ENCODE assay signal across 37 cellular contexts in the genomic region with DNA sequence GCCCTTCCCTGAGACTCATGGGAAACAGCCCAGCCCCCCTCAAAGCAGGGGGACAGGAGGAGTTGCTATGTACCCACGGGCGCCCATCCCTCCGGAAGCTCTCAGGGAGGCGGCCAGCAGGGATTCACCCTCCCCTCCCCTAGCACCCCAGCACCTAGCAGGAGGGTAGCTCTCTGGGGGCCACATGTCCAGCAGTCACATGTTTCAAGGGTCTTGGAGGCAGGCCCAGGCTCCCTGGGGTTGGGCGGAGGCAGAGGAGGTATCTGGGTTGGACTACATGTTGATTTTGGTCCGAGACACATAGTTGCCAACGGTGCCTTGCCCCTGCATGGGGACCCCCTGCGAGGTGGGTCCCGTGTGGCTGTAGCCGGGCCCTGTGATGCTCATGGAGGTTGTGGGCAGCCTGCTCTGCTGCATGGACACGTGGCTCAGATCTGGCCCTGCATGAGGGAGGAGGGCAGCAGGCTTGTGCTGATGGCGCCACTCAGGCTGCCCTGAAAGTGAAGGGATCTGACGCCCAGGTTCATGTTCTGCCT. TPM values are rescaled to one million over a fixed set of nuclear protein-coding genes. Genes with fewer than 3 reads are reported as not detected.
DNase-seq lines count a peak whose midpoint lies in the region; ATAC-seq, FAIRE-seq and TF ChIP-seq lines count a peak whose summit lies in the region.
"Had no signal": no experiment of that assay in that cellular context is flagged by ENCODE, and none has a peak within 500 bp of the region (broad histone marks: within the 10 kb centered on the region; RNA-seq: fewer than 3 reads in every experiment).

No MANE protein-coding gene starts in this region.

- H2BK120ac ChIP-seq in H1 (replicated peaks; ENCODE audit: low read depth, low read length) = no peak overlapping the region
- no peak overlapping the region for H2BK120ac ChIP-seq in neuronal stem cell (ENCODE audit: low read depth, low read length)

- H4K91ac ChIP-seq in H1 (replicated peaks; ENCODE audit: insufficient read length, low read length) (no peak overlapping the region), neuronal stem cell (ENCODE audit: low read depth, low read length, poor library complexity) (no peak overlapping the region)

- no peak overlapping the region for H2BK15ac ChIP-seq in H1 (ENCODE audit: low read length)
- no peak overlapping the region for H2BK15ac ChIP-seq in neuronal stem cell (ENCODE audit: low read length)

- BruUV-seq in HepG2 (replicated peaks; lab: Mats Ljungman, UMichigan) = no TSS peak
- no TSS peak for BruUV-seq in PC-3 (replicated peaks; lab: Mats Ljungman, UMichigan)

- FAIRE-seq in H1 (lab: Jason Lieb, UNC) (no peak), HepG2 (lab: Jason Lieb, UNC) (no peak)
- FAIRE-seq: A204.1, A549, D721Med had no signal

- TF ChIP-seq RAD21 in H1 (IDR thresholded peaks at IDR 0.05 in 1 of 2, conservative IDR thresholded peaks at IDR 0.05 in 1 of 2; ENCODE audit: low read depth in 2 of 2, low read length in 2 of 2) = no peak
- TF ChIP-seq RAD21 in HepG2 (CRISPR knock-in tag; IDR thresholded peaks at IDR 0.05) = no peak

- H3F3A ChIP-seq in PC-3 (ENCODE audit: low read length, unreplicated experiment) = no peaks in the 10 kb centered on the region

- peak overlapping the region; percentile 35; the same call in 1 of the 2 replicates for H4K8ac ChIP-seq in H1 (ENCODE audit: extremely low read depth, insufficient read depth, low read length)
- H4K8ac ChIP-seq in neuronal stem cell (ENCODE audit: low read depth, low read length) = no peak overlapping the region

- H3K9me3 Mint-ChIP-seq in activated CD4-positive, alpha-beta T cell treated with anti-CD3 and anti-CD28 coated beads, Interleukin-2, amount 10 ng/mL, durations not matched to agents 24 days and 14 days = no peaks in the 10 kb centered on the region
- H3K9me3 Mint-ChIP-seq: CD14-positive monocyte; CD4-positive, alpha-beta memory T cell; CD4-positive, alpha-beta T cell; CD8-positive, alpha-beta memory T cell; CD8-positive, alpha-beta T cell had no signal

- H2BK12ac ChIP-seq in H1 (ENCODE audit: low read depth, low read length) = no peak overlapping the region
- no peak overlapping the region for H2BK12ac ChIP-seq in neuronal stem cell (ENCODE audit: low read length)

- no peak overlapping the region for H2AK5ac ChIP-seq in H1 (ENCODE audit: low read depth, low read length)
- H2AK5ac ChIP-seq in neuronal stem cell (ENCODE audit: low read depth, low read length) = peak overlapping the region; percentile 37

- TF ChIP-seq CTCF in H1 (IDR thresholded peaks at IDR 0.05; ENCODE audit: control extremely low read depth in 1 of 3, insufficient read depth in 1 of 3, low read depth in 1 of 3, low read length in 3 of 3) (no peak), HepG2 (CRISPR knock-in tag; IDR thresholded peaks at IDR 0.05) (no peak), PC-3 (conservative IDR thresholded peaks at IDR 0.05; ENCODE audit: low read depth, low read length) (no peak)

- H2BK5ac ChIP-seq in H1 (ENCODE audit: low read depth, low read length) (no peak overlapping the region), neuronal stem cell (ENCODE audit: low read length) (no peak overlapping the region)

- H3K36me3 ChIP-seq in H1 (ENCODE audit: control insufficient read depth in 2 of 4, insufficient read depth in 4 of 4, low read length in 3 of 4) = no peaks in the 10 kb centered on the region
- H3K36me3 ChIP-seq in HepG2 (replicated peaks in 1 of 2; ENCODE audit: control insufficient read depth in 1 of 2, insufficient read depth in 2 of 2, low read length in 2 of 2) = no peaks in the 10 kb centered on the region
- H3K36me3 ChIP-seq in neuronal stem cell (replicated peaks in 1 of 2; ENCODE audit: control insufficient read depth in 2 of 2, insufficient read depth in 2 of 2, low read length in 2 of 2) = no peaks in the 10 kb centered on the region
- H3K36me3 ChIP-seq in PC-3 (ENCODE audit: low read depth, low read length) = no peaks in the 10 kb centered on the region
- H3K36me3 ChIP-seq: BE2C; BLaER1; BLaER1 treated with 17β-estradiol and CSF1 and Interleukin-3, amounts not matched to agents 10 nM and 100 nM had no signal

- no peaks in the 10 kb centered on the region for H3K23me2 ChIP-seq in H1 (ENCODE audit: low read depth, low read length)

- H3K9me2 ChIP-seq in PC-3 (replicated peaks; ENCODE audit: low read length) = no peaks in the 10 kb centered on the region

- CTCF ChIA-PET in H1 (lab: Charles Lee; ENCODE audit: partially characterized antibody) (no interaction called here), HepG2 (lab: Yijun Ruan, JAX; ENCODE audit: low intra/inter-chr PET ratio, low total read pairs) (no interaction called here), PC-3 (lab: Charles Lee) (no interaction called here)

- peak; percentile 52 for DNase-seq in activated CD4-positive, alpha-beta T cell treated with anti-CD3 and anti-CD28 coated beads, Interleukin-2, amount 10 ng/mL, durations not matched to agents 24 days and 14 days
- no peak for DNase-seq in activated CD4-positive, alpha-beta T cell treated with anti-CD3 and anti-CD28 coated beads for 1 hour
- DNase-seq in H1 (ENCODE audit: low read depth in 1 of 2, low spot score in 2 of 2) = no peak
- no peak for DNase-seq in HepG2 (ENCODE audit: low spot score)
- DNase-seq in neuronal stem cell (ENCODE audit: low spot score) = no peak
- DNase-seq in stimulated activated CD4-positive, alpha-beta T cell treated with anti-CD3 and anti-CD28 coated beads, Interleukin-4, amount 100 ng/mL, for 1 hour = no peak
- no peak for DNase-seq in PC-3
- no peak for DNase-seq in NCI-H446 (lab: John Stamatoyannopoulos, UW)
- DNase-seq: 8988T; ACHN; AML-193; BE2C; C1 segment of cervical spinal cord; Caco-2; Calu3; CD4-positive, alpha-beta memory T cell; CD4-positive, alpha-beta T cell; CD4-positive, CD25-positive, alpha-beta regulatory T cell; CD8-positive, alpha-beta memory T cell; CD8-positive, alpha-beta T cell; COR-L47; DMS 273 treated with DMSO at 0.1 percent for 48 hours; DMS153; DMS53; DMS79; DMS79 treated with DMSO at 0.1 percent for 48 hours; DND-41; EL had no signal

- H3K23ac ChIP-seq in H1 (ENCODE audit: insufficient read length) = no peak overlapping the region
- H3K23ac ChIP-seq in neuronal stem cell (ENCODE audit: low read depth, low read length, poor library complexity) = peak overlapping the region; percentile 6

- H3K56ac ChIP-seq in H1 (replicated peaks; ENCODE audit: insufficient read length, low read depth, low read length) = no peak overlapping the region

- H3K4me3 ChIP-seq in H1 (ENCODE audit: extremely low read depth in 1 of 4, insufficient read depth in 2 of 4, low read depth in 3 of 4, low read length in 4 of 4) (no peak overlapping the region), HepG2 (replicated peaks in 1 of 3; ENCODE audit: insufficient read depth in 1 of 3, low read depth in 2 of 3, low read length in 3 of 3) (no peak overlapping the region), neuronal stem cell (ENCODE audit: low read length in 2 of 2) (no peak overlapping the region), PC-3 (ENCODE audit: low read length) (no peak overlapping the region)
- H3K4me3 ChIP-seq: A549; BLaER1; BLaER1 treated with 17β-estradiol and CSF1 and Interleukin-3, amounts not matched to agents 10 nM and 100 nM had no signal

- no peak overlapping the region for H2BK20ac ChIP-seq in H1 (ENCODE audit: low read length)

- H3K27me3 ChIP-seq in H1 (replicated peaks in 1 of 4; ENCODE audit: control insufficient read depth in 3 of 4, extremely low read depth in 1 of 4, insufficient read depth in 3 of 4, low read length in 3 of 4) (no peaks in the 10 kb centered on the region; a peak in 2 of 7 replicates), HepG2 (ENCODE audit: control insufficient read depth in 1 of 2, insufficient read depth in 2 of 2, low read length in 2 of 2) (peaks cover 0 to 6% of the 10 kb centered on the region in 2 experiments; a peak in 1 of 5 replicates), neuronal stem cell (ENCODE audit: control insufficient read depth in 3 of 3, insufficient read depth in 3 of 3, low read depth in 1 of 3, low read length in 3 of 3) (peaks cover 0 to 15% (median 0%) of the 10 kb centered on the region in 3 experiments), PC-3 (ENCODE audit: low read length) (no peaks in the 10 kb centered on the region)
- H3K27me3 ChIP-seq: BE2C; BLaER1; BLaER1 treated with 17β-estradiol and CSF1 and Interleukin-3, amounts not matched to agents 10 nM and 100 nM had no signal

- H3K79me2 ChIP-seq in H1 (ENCODE audit: control insufficient read depth in 1 of 2, insufficient read depth in 2 of 2, low read length in 2 of 2) (no peaks in the 10 kb centered on the region), HepG2 (ENCODE audit: insufficient read depth, low read length) (no peaks in the 10 kb centered on the region), PC-3 (ENCODE audit: low read length) (no peaks in the 10 kb centered on the region)

- H3K18ac ChIP-seq in H1 (ENCODE audit: extremely low read depth, low read length) (no peak overlapping the region), neuronal stem cell (ENCODE audit: low read length) (no peak overlapping the region)

- H3K27me3 Mint-ChIP-seq in activated CD4-positive, alpha-beta T cell treated with anti-CD3 and anti-CD28 coated beads, Interleukin-2, amount 10 ng/mL, durations not matched to agents 24 days and 14 days = peaks cover 2% of the 10 kb centered on the region
- H3K27me3 Mint-ChIP-seq: CD4-positive, alpha-beta T cell had no signal

- in situ Hi-C loops in HepG2 (cut with HindIII; ENCODE audit: extremely low pct_ligation_motif_present, low pct_unique_long_range_greater_than_20kb) = no loop called here

- H3K27ac Mint-ChIP-seq in activated CD4-positive, alpha-beta T cell treated with anti-CD3 and anti-CD28 coated beads, Interleukin-2, amount 10 ng/mL, durations not matched to agents 24 days and 14 days = no peak overlapping the region
- H3K27ac Mint-ChIP-seq: B cell; CD14-positive monocyte; CD4-positive, alpha-beta memory T cell; CD4-positive, alpha-beta T cell; CD4-positive, CD25-positive, alpha-beta regulatory T cell; CD8-positive, alpha-beta memory T cell; CD8-positive, alpha-beta T cell had no signal

- H3K79me1 ChIP-seq in H1 (ENCODE audit: low read depth, low read length) (no peaks in the 10 kb centered on the region), neuronal stem cell (ENCODE audit: low read depth, low read length) (no peaks in the 10 kb centered on the region)

- POLR2A ChIA-PET in H1 (lab: Charles Lee; ENCODE audit: partially characterized antibody) = no interaction called here
- POLR2A ChIA-PET in HepG2 (lab: Yijun Ruan, JAX) = no interaction called here
- POLR2A ChIA-PET in PC-3 (lab: Charles Lee; ENCODE audit: unreplicated experiment) = no interaction called here

- 84% methylated on average over 9 of the region's 13 CpGs; no CpG with 5 or more reads in 1 of the 2 experiments for WGBS in H1 (ENCODE audit: extremely low coverage in 1 of 2, insufficient coverage in 1 of 2, insufficient read length in 1 of 2, insufficient replicate concordance in 2 of 2, low coverage in 1 of 2, low lambda C conversion rate in 2 of 2, missing lambda C conversion rate in 1 of 2), 2 experiments
- WGBS in HepG2 (ENCODE audit: low lambda C conversion rate) = 17% methylated on average over 1 of the region's 13 CpGs
- WGBS in neuronal stem cell (ENCODE audit: extremely low coverage in 2 of 2, insufficient read length in 2 of 2, insufficient replicate concordance in 1 of 2), 2 donors = no CpG with 5 or more reads among the region's 13 CpGs

- ATAC-seq in HepG2 = peak; percentile 62
- no peak for ATAC-seq in PC-3
- ATAC-seq: A549; CD8-positive, alpha-beta T cell had no signal

- H3K4me1 Mint-ChIP-seq in activated CD4-positive, alpha-beta T cell treated with anti-CD3 and anti-CD28 coated beads, Interleukin-2, amount 10 ng/mL, durations not matched to agents 24 days and 14 days = no peaks in the 10 kb centered on the region
- H3K4me1 Mint-ChIP-seq: B cell; CD14-positive monocyte; CD4-positive, alpha-beta memory T cell; CD4-positive, CD25-positive, alpha-beta regulatory T cell; CD8-positive, alpha-beta memory T cell had no signal

- intact Hi-C loops in activated CD4-positive, alpha-beta T cell treated with anti-CD3 and anti-CD28 coated beads, Interleukin-2, amount 10 ng/mL, durations not matched to agents 24 days and 14 days (cut with micrococcal nuclease) = no loop called here
- intact Hi-C loops in HepG2 (cut with micrococcal nuclease; ENCODE audit: unreplicated experiment) (no loop called here), PC-3 (cut with micrococcal nuclease) (no loop called here)

- H3K14ac ChIP-seq in H1 (ENCODE audit: insufficient read length) (no peak overlapping the region), neuronal stem cell (ENCODE audit: low read length) (no peak overlapping the region)

- no peaks in the 10 kb centered on the region for H3K9me3 ChIP-seq in H1 (ENCODE audit: insufficient read depth in 2 of 2, low read depth in 1 of 2, low read length in 1 of 2)
- no peaks in the 10 kb centered on the region for H3K9me3 ChIP-seq in HepG2 (ENCODE audit: low read length)
- H3K9me3 ChIP-seq in neuronal stem cell (replicated peaks in 1 of 2; ENCODE audit: control insufficient read depth in 2 of 2, insufficient read depth in 1 of 2, low read depth in 1 of 2, low read length in 2 of 2) = no peaks in the 10 kb centered on the region
- no peaks in the 10 kb centered on the region for H3K9me3 ChIP-seq in PC-3 (ENCODE audit: low read length)
- H3K9me3 ChIP-seq: A549; BE2C; BLaER1; BLaER1 treated with 17β-estradiol and CSF1 and Interleukin-3, amounts not matched to agents 10 nM and 100 nM; Caco-2 had no signal

- H3K9ac ChIP-seq in H1 (replicated peaks in 1 of 4; ENCODE audit: extremely low read depth in 1 of 4, low read depth in 3 of 4, low read length in 3 of 4) = no peak overlapping the region
- H3K9ac ChIP-seq in HepG2 (ENCODE audit: insufficient read depth, low read depth, low read length) = no peak overlapping the region
- peak overlapping the region; percentile 45 for H3K9ac ChIP-seq in neuronal stem cell (ENCODE audit: low read depth, low read length, poor library complexity)
- H3K9ac ChIP-seq in PC-3 (ENCODE audit: low read length) = no peak overlapping the region
- H3K9ac ChIP-seq: BLaER1; BLaER1 treated with 17β-estradiol and CSF1 and Interleukin-3, amounts not matched to agents 10 nM and 100 nM had no signal

- H3K4ac ChIP-seq in H1 (replicated peaks; ENCODE audit: insufficient read length, low read depth, low read length) (no peak overlapping the region), neuronal stem cell (ENCODE audit: low read length) (no peak overlapping the region)

- H4K20me1 ChIP-seq in H1 (replicated peaks in 1 of 2; ENCODE audit: control insufficient read depth in 1 of 2, insufficient read depth in 2 of 2, low read length in 2 of 2) (no peaks in the 10 kb centered on the region), HepG2 (ENCODE audit: insufficient read depth, low read length) (no peaks in the 10 kb centered on the region), PC-3 (ENCODE audit: low read length) (no peaks in the 10 kb centered on the region)
- H4K20me1 ChIP-seq: BLaER1; BLaER1 treated with 17β-estradiol and CSF1 and Interleukin-3, amounts not matched to agents 10 nM and 100 nM had no signal

- H3K4me1 ChIP-seq in H1 (replicated peaks in 1 of 4; ENCODE audit: control insufficient read depth in 3 of 4, insufficient read depth in 4 of 4, low read length in 3 of 4) (no peaks in the 10 kb centered on the region), HepG2 (ENCODE audit: insufficient read depth, low read length) (no peaks in the 10 kb centered on the region), neuronal stem cell (ENCODE audit: control insufficient read depth in 2 of 2, insufficient read depth in 1 of 2, low read depth in 1 of 2, low read length in 2 of 2) (no peaks in the 10 kb centered on the region), PC-3 (ENCODE audit: insufficient read depth, low read length) (no peaks in the 10 kb centered on the region)
- H3K4me1 ChIP-seq: A549; BLaER1; BLaER1 treated with 17β-estradiol and CSF1 and Interleukin-3, amounts not matched to agents 10 nM and 100 nM; Caco-2 had no signal

- H3K4me3 Mint-ChIP-seq in activated CD4-positive, alpha-beta T cell treated with anti-CD3 and anti-CD28 coated beads, Interleukin-2, amount 10 ng/mL, durations not matched to agents 24 days and 14 days = no peak overlapping the region
- H3K4me3 Mint-ChIP-seq: B cell; CD14-positive monocyte; CD4-positive, alpha-beta memory T cell; CD4-positive, alpha-beta T cell; CD8-positive, alpha-beta memory T cell; CD8-positive, alpha-beta T cell had no signal

- no peaks in the 10 kb centered on the region for H3K36me3 Mint-ChIP-seq in activated CD4-positive, alpha-beta T cell treated with anti-CD3 and anti-CD28 coated beads, Interleukin-2, amount 10 ng/mL, durations not matched to agents 24 days and 14 days (ENCODE audit: low read depth)
- H3K36me3 Mint-ChIP-seq: CD14-positive monocyte; CD4-positive, alpha-beta memory T cell; CD4-positive, CD25-positive, alpha-beta regulatory T cell; CD8-positive, alpha-beta T cell had no signal

- H2AFZ ChIP-seq in H1 (ENCODE audit: low read length) (no peak overlapping the region), HepG2 (ENCODE audit: low read length) (no peak overlapping the region), neuronal stem cell (ENCODE audit: low read length) (no peak overlapping the region), PC-3 (ENCODE audit: low read length) (no peak overlapping the region)

- TF ChIP-seq POLR2A in H1 (IDR thresholded peaks at IDR 0.05; ENCODE audit: control extremely low read depth in 1 of 2, low read depth in 2 of 2, low read length in 2 of 2) (no peak), HepG2 (IDR thresholded peaks at IDR 0.05; ENCODE audit: insufficient read depth in 1 of 2, low read depth in 2 of 2, low read length in 2 of 2) (no peak)

- no peak overlapping the region for H3K27ac ChIP-seq in H1 (ENCODE audit: low read depth, low read length)
- no peak overlapping the region for H3K27ac ChIP-seq in HepG2 (ENCODE audit: extremely low read length, insufficient read depth, low read length)
- H3K27ac ChIP-seq in neuronal stem cell (replicated peaks; ENCODE audit: low read length) = no peak overlapping the region
- H3K27ac ChIP-seq in PC-3 (ENCODE audit: low read length) = no peak overlapping the region
- H3K27ac ChIP-seq: 22Rv1; A549; BLaER1; BLaER1 treated with 17β-estradiol and CSF1 and Interleukin-3, amounts not matched to agents 10 nM and 100 nM; C4-2B had no signal

- TF ChIP-seq EP300 in H1 (IDR thresholded peaks at IDR 0.05; ENCODE audit: borderline replicate concordance in 1 of 2, low read depth in 2 of 2, low read length in 2 of 2) (no peak), HepG2 (IDR thresholded peaks at IDR 0.05; ENCODE audit: low read depth in 2 of 2, low read length in 2 of 2) (no peak), HepG2 (CRISPR knock-in tag; IDR thresholded peaks at IDR 0.05; ENCODE audit: borderline replicate concordance) (no peak)

- no peak overlapping the region for H4K5ac ChIP-seq in H1 (ENCODE audit: insufficient read length, low read depth, low read length)

- H3K4me2 ChIP-seq in H1 (ENCODE audit: insufficient read depth in 1 of 2, low read depth in 2 of 2, low read length in 2 of 2) = no peak overlapping the region
- no peak overlapping the region for H3K4me2 ChIP-seq in HepG2 (ENCODE audit: low read depth, low read length)
- H3K4me2 ChIP-seq in neuronal stem cell (ENCODE audit: insufficient read depth, low read length, poor library complexity, severe bottlenecking) = no peak overlapping the region
- H3K4me2 ChIP-seq in PC-3 (ENCODE audit: low read length) = no peak overlapping the region
- H3K4me2 ChIP-seq: A549; BLaER1; BLaER1 treated with 17β-estradiol and CSF1 and Interleukin-3, amounts not matched to agents 10 nM and 100 nM had no signal

RNA-seq across cellular contexts. Expression of gene RNF6, which starts 7.0 kb away (rescaled TPM):
- total RNA-seq in activated CD4-positive, alpha-beta T cell treated with anti-CD3 and anti-CD28 coated beads, Interleukin-2, amount 10 ng/mL, durations not matched to agents 24 days and 14 days = 45.8 and 53.4 TPM in 2 replicates
- total RNA-seq in H1 (2021; fragmentation: NEBNext Ultra II Directional; extraction: Animal tissue kit (Norgen Biotek cat#: 25700)) = 13.8 and 15.0 TPM in 2 replicates
- 3.1 and 4.0 TPM in 2 replicates for polyA plus RNA-seq in H1 (2011; rRNA removed)
- 5.1 TPM for polyA plus RNA-seq in H1 (2011; cell fraction: cytosol; rRNA removed)
- polyA plus RNA-seq in H1 (2011; cell fraction: nucleus; rRNA removed) = 4.7 TPM
- 6.7 to 8.2 TPM (median 7.4 TPM) in 4 replicates for polyA plus RNA-seq in H1 (2012, experiment 1 of 2)
- polyA plus RNA-seq in H1 (2012, experiment 2 of 2) = 0.37 TPM
- polyA plus RNA-seq in H1 (2013, experiment 1 of 2) = 8.9 TPM
- 9.2 TPM for polyA plus RNA-seq in H1 (2013, experiment 2 of 2)
- polyA minus RNA-seq in H1 (2011; rRNA and poly(A)+ RNA removed) = 12.4 and 20.0 TPM in 2 replicates
- 8.1 TPM for polyA minus RNA-seq in H1 (2011; cell fraction: cytosol; rRNA and poly(A)+ RNA removed)
- 36.3 TPM for polyA minus RNA-seq in H1 (2011; cell fraction: nucleus; rRNA and poly(A)+ RNA removed)
- total RNA-seq in HepG2 (2016; rRNA removed; fragmentation: Illumina TruSeq; extraction: Trizol) = 36.8 and 57.0 TPM in 2 replicates
- 3.7 and 5.1 TPM in 2 replicates for total RNA-seq in HepG2 (2016; cell fraction: cytosol; rRNA removed; fragmentation: Illumina TruSeq; extraction: Trizol; ENCODE audit: low read depth)
- 36.4 and 55.9 TPM in 2 replicates for total RNA-seq in HepG2 (2016; cell fraction: insoluble cytoplasmic fraction; rRNA removed; fragmentation: Illumina TruSeq; extraction: Trizol)
- total RNA-seq in HepG2 (2016; cell fraction: membrane; rRNA removed; fragmentation: Illumina TruSeq; extraction: Trizol) = 17.4 and 17.7 TPM in 2 replicates
- total RNA-seq in HepG2 (2016; cell fraction: nucleus; rRNA removed; fragmentation: Illumina TruSeq; extraction: Trizol) = 20.6 and 28.2 TPM in 2 replicates
- 11.2 and 14.6 TPM in 2 replicates for polyA plus RNA-seq in HepG2 (2011; rRNA removed)
- polyA plus RNA-seq in HepG2 (2011; cell fraction: cytosol; rRNA removed) = 6.3 and 9.5 TPM in 2 replicates
- 9.8 and 10.1 TPM in 2 replicates for polyA plus RNA-seq in HepG2 (2011; cell fraction: nucleus; rRNA removed)
- polyA plus RNA-seq in HepG2 (2012) = 13.6 and 16.9 TPM in 2 replicates
- 1.6 and 2.4 TPM in 2 replicates for polyA plus RNA-seq in HepG2 (2016; cell fraction: cytosol; fragmentation: Illumina TruSeq; extraction: Trizol; ENCODE audit: low read depth)
- polyA plus RNA-seq in HepG2 (2016; cell fraction: insoluble cytoplasmic fraction; fragmentation: Illumina TruSeq; extraction: Trizol; ENCODE audit: low read depth) = 38.4 and 39.3 TPM in 2 replicates
- 6.1 and 6.2 TPM in 2 replicates for polyA plus RNA-seq in HepG2 (2016; cell fraction: membrane; fragmentation: Illumina TruSeq; extraction: Trizol; ENCODE audit: low read depth)
- 22.4 and 23.7 TPM in 2 replicates for polyA plus RNA-seq in HepG2 (2016; cell fraction: nucleus; fragmentation: Illumina TruSeq; extraction: Trizol; ENCODE audit: insufficient read depth, low read depth)
- 18.3 and 22.6 TPM in 2 replicates for polyA minus RNA-seq in HepG2 (2011; rRNA and poly(A)+ RNA removed; ENCODE audit: low replicate concordance)
- polyA minus RNA-seq in HepG2 (2011; cell fraction: cytosol; rRNA and poly(A)+ RNA removed) = 13.7 and 16.2 TPM in 2 replicates
- polyA minus RNA-seq in HepG2 (2011; cell fraction: nucleus; rRNA and poly(A)+ RNA removed) = 27.4 and 33.7 TPM in 2 replicates
- 17.1 TPM for polyA plus RNA-seq in neuronal stem cell (2013, experiment 1 of 2)
- polyA plus RNA-seq in neuronal stem cell (2013, experiment 2 of 2) = 17.6 TPM
- 23.8 and 34.0 TPM in 2 replicates for total RNA-seq in PC-3 (2014; rRNA removed)

RNA-seq across cellular contexts. Expression of gene CDK8, which starts 24.8 kb away (rescaled TPM):
- 18.6 and 20.0 TPM in 2 replicates for total RNA-seq in activated CD4-positive, alpha-beta T cell treated with anti-CD3 and anti-CD28 coated beads, Interleukin-2, amount 10 ng/mL, durations not matched to agents 24 days and 14 days
- total RNA-seq in H1 (2021; fragmentation: NEBNext Ultra II Directional; extraction: Animal tissue kit (Norgen Biotek cat#: 25700)) = 22.1 and 23.7 TPM in 2 replicates
- polyA plus RNA-seq in H1 (2011; rRNA removed) = 14.1 and 25.6 TPM in 2 replicates
- polyA plus RNA-seq in H1 (2011; cell fraction: cytosol; rRNA removed) = 22.6 TPM
- polyA plus RNA-seq in H1 (2011; cell fraction: nucleus; rRNA removed) = 20.3 TPM
- 16.3 to 18.6 TPM (median 18.0 TPM) in 4 replicates for polyA plus RNA-seq in H1 (2012, experiment 1 of 2)
- polyA plus RNA-seq in H1 (2012, experiment 2 of 2) = 3.3 TPM
- polyA plus RNA-seq in H1 (2013, experiment 1 of 2) = 22.8 TPM
- polyA plus RNA-seq in H1 (2013, experiment 2 of 2) = 20.2 TPM
- 41.1 and 43.9 TPM in 2 replicates for polyA minus RNA-seq in H1 (2011; rRNA and poly(A)+ RNA removed)
- polyA minus RNA-seq in H1 (2011; cell fraction: cytosol; rRNA and poly(A)+ RNA removed) = 16.9 TPM
- polyA minus RNA-seq in H1 (2011; cell fraction: nucleus; rRNA and poly(A)+ RNA removed) = 23.4 TPM
- total RNA-seq in HepG2 (2016; rRNA removed; fragmentation: Illumina TruSeq; extraction: Trizol) = 16.4 and 21.3 TPM in 2 replicates
- total RNA-seq in HepG2 (2016; cell fraction: cytosol; rRNA removed; fragmentation: Illumina TruSeq; extraction: Trizol; ENCODE audit: low read depth) = 9.4 and 10.8 TPM in 2 replicates
- 16.5 and 18.1 TPM in 2 replicates for total RNA-seq in HepG2 (2016; cell fraction: insoluble cytoplasmic fraction; rRNA removed; fragmentation: Illumina TruSeq; extraction: Trizol)
- 14.5 and 14.6 TPM in 2 replicates for total RNA-seq in HepG2 (2016; cell fraction: membrane; rRNA removed; fragmentation: Illumina TruSeq; extraction: Trizol)
- 13.3 and 15.7 TPM in 2 replicates for total RNA-seq in HepG2 (2016; cell fraction: nucleus; rRNA removed; fragmentation: Illumina TruSeq; extraction: Trizol)
- polyA plus RNA-seq in HepG2 (2011; rRNA removed) = 13.7 and 15.8 TPM in 2 replicates
- 8.6 and 11.8 TPM in 2 replicates for polyA plus RNA-seq in HepG2 (2011; cell fraction: cytosol; rRNA removed)
- polyA plus RNA-seq in HepG2 (2011; cell fraction: nucleus; rRNA removed) = 14.0 TPM in 2 replicates
- 11.1 and 13.6 TPM in 2 replicates for polyA plus RNA-seq in HepG2 (2012)
- polyA plus RNA-seq in HepG2 (2016; cell fraction: cytosol; fragmentation: Illumina TruSeq; extraction: Trizol; ENCODE audit: low read depth) = 1.7 and 1.8 TPM in 2 replicates
- polyA plus RNA-seq in HepG2 (2016; cell fraction: insoluble cytoplasmic fraction; fragmentation: Illumina TruSeq; extraction: Trizol; ENCODE audit: low read depth) = 17.6 and 18.5 TPM in 2 replicates
- 6.1 and 6.3 TPM in 2 replicates for polyA plus RNA-seq in HepG2 (2016; cell fraction: membrane; fragmentation: Illumina TruSeq; extraction: Trizol; ENCODE audit: low read depth)
- polyA plus RNA-seq in HepG2 (2016; cell fraction: nucleus; fragmentation: Illumina TruSeq; extraction: Trizol; ENCODE audit: insufficient read depth, low read depth) = 23.1 and 24.6 TPM in 2 replicates
- 21.3 and 22.8 TPM in 2 replicates for polyA minus RNA-seq in HepG2 (2011; rRNA and poly(A)+ RNA removed; ENCODE audit: low replicate concordance)
- polyA minus RNA-seq in HepG2 (2011; cell fraction: cytosol; rRNA and poly(A)+ RNA removed) = 11.7 and 12.0 TPM in 2 replicates
- polyA minus RNA-seq in HepG2 (2011; cell fraction: nucleus; rRNA and poly(A)+ RNA removed) = 14.9 and 15.5 TPM in 2 replicates
- polyA plus RNA-seq in neuronal stem cell (2013, experiment 1 of 2) = 38.3 TPM
- polyA plus RNA-seq in neuronal stem cell (2013, experiment 2 of 2) = 39.7 TPM
- 14.5 and 18.7 TPM in 2 replicates for total RNA-seq in PC-3 (2014; rRNA removed)
